In the genomic region with DNA sequence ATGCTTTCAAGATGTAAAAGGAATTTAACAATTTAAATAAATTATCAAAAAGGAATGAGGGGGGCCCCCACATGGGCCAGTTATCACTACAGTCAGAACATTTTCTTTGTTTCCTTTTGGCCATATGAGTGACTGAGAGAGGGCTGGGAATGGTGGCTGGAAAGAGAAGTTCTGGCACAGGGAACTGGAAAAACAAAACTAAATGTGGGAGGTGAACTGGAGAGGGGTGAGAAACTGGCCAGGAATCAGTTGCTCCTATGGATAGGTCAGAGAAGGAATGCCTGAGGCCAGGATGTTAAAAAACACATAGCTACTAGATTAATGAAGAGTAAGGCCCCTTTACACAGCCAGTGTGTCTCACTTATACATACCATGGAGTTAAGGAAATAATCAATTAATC, we compare ENCODE assay signal across 11 cellular contexts.
DNase-seq lines count a peak whose midpoint lies in the region; ATAC-seq and TF ChIP-seq lines count a peak whose summit lies in the region.
"Had no signal": no experiment of that assay in that cellular context is flagged by ENCODE, and none has a peak within 500 bp of the region (broad histone marks: within the 10 kb centered on the region; RNA-seq: fewer than 3 reads in every experiment).

No MANE protein-coding gene starts in this region.

- intact Hi-C loops in gastrocnemius medialis (cut with DNase I; ENCODE audit: low total_unique reads): no loop called here

- no peaks in the 10 kb centered on the region for H3K9me2 ChIP-seq in GM23248 (ENCODE audit: insufficient read depth)

- H2AFZ ChIP-seq in GM23248: no peak overlapping the region

- H3K4me1 Mint-ChIP-seq in immature natural killer cell: peaks cover 94 to 100% of the 10 kb centered on the region in 2 donors

- H3K79me2 ChIP-seq in GM23248 (ENCODE audit: insufficient read depth): peaks cover 100% of the 10 kb centered on the region

- TF ChIP-seq CTCF in gastrocnemius medialis (IDR thresholded peaks at IDR 0.05 in 4 of 5, conservative IDR thresholded peaks at IDR 0.05 in 1 of 5): no peak

- 0 out of 2 replicates have a peak, but pooled peaks cover 2% of the 10 kb centered on the region for H4K20me1 ChIP-seq in GM23248 (ENCODE audit: insufficient read depth)

- no peaks in the 10 kb centered on the region for H3K36me3 Mint-ChIP-seq in immature natural killer cell

- H3K4me3 ChIP-seq in GM23248: peak overlapping the region; percentile 11; the same call in 1 of the 2 replicates
- no peak overlapping the region for H3K4me3 ChIP-seq in gastrocnemius medialis

- TF ChIP-seq POLR2A in gastrocnemius medialis (IDR thresholded peaks at IDR 0.05): no peak

- no peaks in the 10 kb centered on the region for H3K27me3 Mint-ChIP-seq in immature natural killer cell (ENCODE audit: low read depth in 3 of 3)

- H3K4me3 Mint-ChIP-seq in immature natural killer cell: peak overlapping the region in 4 of 5 donors; percentile 10 to 71 (median 28)

- ATAC-seq in gastrocnemius medialis: no peak

- H3K9ac ChIP-seq in GM23248: peak overlapping the region; percentile 20

- DNase-seq in GM23248 (peak; percentile 45), amniotic epithelial cell (ENCODE audit: low read depth) (peak; percentile 62), immature natural killer cell (no peak), gastrocnemius medialis (no peak), middle frontal gyrus (ENCODE audit: extremely low spot score, low spot score) (no peak), SIG-M5 treated with dmso at 0.1 percent for 504 hours (lab: John Stamatoyannopoulos, UW; ENCODE audit: unreplicated experiment) (no peak), OCI-M1 (lab: John Stamatoyannopoulos, UW) (no peak)
- DNase-seq in NK-92 treated with Interleukin-12 subunit alpha and Interleukin-12 subunit beta, amount 100 ng/mL, for 24 hours (lab: John Stamatoyannopoulos, UW): no peak
- DNase-seq: activated CD8-positive, alpha-beta memory T cell treated with anti-CD3 and anti-CD28 coated beads, Interleukin-2, amount 50 U/mL, for 4 hours; DMS 273 treated with DMSO at 0.1 percent for 48 hours; NCI-H510A had no signal

- H3K4me1 ChIP-seq in GM23248 (ENCODE audit: insufficient read depth) (peaks cover 98% of the 10 kb centered on the region), gastrocnemius medialis (peaks cover 75 to 98% of the 10 kb centered on the region in 2 donors)

- H3F3A ChIP-seq in GM23248 (ENCODE audit: insufficient read depth): peaks cover 84% of the 10 kb centered on the region

- H3K4me2 ChIP-seq in GM23248 (ENCODE audit: unreplicated experiment): peak overlapping the region; percentile 34

- no peaks in the 10 kb centered on the region for H3K27me3 ChIP-seq in GM23248 (replicated peaks; ENCODE audit: insufficient read depth)
- H3K27me3 ChIP-seq in gastrocnemius medialis: no peaks in the 10 kb centered on the region

- no peaks in the 10 kb centered on the region for H3K36me3 ChIP-seq in GM23248 (ENCODE audit: low read depth)
- H3K36me3 ChIP-seq in gastrocnemius medialis: no peaks in the 10 kb centered on the region

- H3K27ac Mint-ChIP-seq in immature natural killer cell: peak overlapping the region; percentile 67 to 85 (median 76)

- H3K9me3 ChIP-seq in GM23248 (ENCODE audit: low read depth): no peaks in the 10 kb centered on the region
- H3K9me3 ChIP-seq in gastrocnemius medialis: no peaks in the 10 kb centered on the region

- H3K27ac ChIP-seq in GM23248: peak overlapping the region; percentile 88
- H3K27ac ChIP-seq in gastrocnemius medialis: peak overlapping the region; percentile 26 to 41 (median 32)

- H3K9me3 Mint-ChIP-seq in immature natural killer cell: no peaks in the 10 kb centered on the region

- in situ Hi-C loops in GM23248 (cut with MboI): no loop called here
- in situ Hi-C loops in gastrocnemius medialis (cut with MboI; ENCODE audit: low sequenced_read_pairs in 4 of 4): no loop called here

Comparison
In these comparisons a context has a peak if more than half of its experiments do, and no peak if none do; other contexts are left out.
1. DNase-seq: peak in GM23248 (single experiment) and amniotic epithelial cell (single experiment); none in immature natural killer cell (0 of 3), gastrocnemius medialis (0 of 2), middle frontal gyrus (single experiment), NK-92 treated with Interleukin-12 subunit alpha and Interleukin-12 subunit beta, amount 100 ng/mL, for 24 hours (single experiment), SIG-M5 treated with dmso at 0.1 percent for 504 hours (single experiment) and OCI-M1 (single experiment).